In genomic region chr2:72923833-72924352, GRCh38 we compare ENCODE assay signal across 15 cellular contexts. TPM values are rescaled to one million over a fixed set of nuclear protein-coding genes. Genes with fewer than 3 reads are reported as not detected.
A peak's percentile ranks its signal among the peaks of the same experiment; 100 is the strongest.
DNase-seq lines count a peak whose midpoint lies in the region; ATAC-seq and TF ChIP-seq lines count a peak whose summit lies in the region.
"Had no signal": no experiment of that assay in that cellular context is flagged by ENCODE, and none has a peak within 500 bp of the region (broad histone marks: within the 10 kb centered on the region; RNA-seq: fewer than 3 reads in every experiment).

No MANE protein-coding gene starts in this region.

- no peak overlapping the region for H3K4me3 ChIP-seq in mesenchymal stem cell (ENCODE audit: insufficient read depth in 1 of 2, low read depth in 1 of 2, low read length in 2 of 2)
- H3K4me3 ChIP-seq in naive thymus-derived CD4-positive, alpha-beta T cell (ENCODE audit: low read length): no peak overlapping the region
- no peak overlapping the region for H3K4me3 ChIP-seq in gastroesophageal sphincter
- H3K4me3 ChIP-seq: GM23248, upper lobe of left lung had no signal

- H3K9me3 Mint-ChIP-seq in activated naive CD8-positive, alpha-beta T cell treated with anti-CD3 and anti-CD28 coated beads, Interleukin-2, amount 10 ng/mL, durations not matched to agents 7 days and 5 days: no peaks in the 10 kb centered on the region
- H3K9me3 Mint-ChIP-seq in activated naive CD8-positive, alpha-beta T cell treated with anti-CD3 and anti-CD28 coated beads, Interleukin-2, amount 50 U/mL, for 24 hours: no peaks in the 10 kb centered on the region
- peaks cover 0 to 4% (median 0%) of the 10 kb centered on the region in 5 experiments for H3K9me3 Mint-ChIP-seq in brain
- H3K9me3 Mint-ChIP-seq in type B pancreatic cell: no peaks in the 10 kb centered on the region
- peaks cover 0 to 3% (median 0%) of the 10 kb centered on the region in 11 donors for H3K9me3 Mint-ChIP-seq in naive thymus-derived CD4-positive, alpha-beta T cell

- no peak overlapping the region for H3K18ac ChIP-seq in mesenchymal stem cell (ENCODE audit: low read depth in 1 of 2, low read length in 2 of 2)

- peak overlapping the region; percentile 4 for H3K4me2 ChIP-seq in mesenchymal stem cell (ENCODE audit: low read length, poor library complexity, severe bottlenecking)

- CTCF ChIA-PET in naive thymus-derived CD4-positive, alpha-beta T cell (lab: Charles Lee): no interaction called here

- H3K27ac Mint-ChIP-seq in activated naive CD8-positive, alpha-beta T cell treated with anti-CD3 and anti-CD28 coated beads, Interleukin-2, amount 10 ng/mL, durations not matched to agents 7 days and 5 days: no peak overlapping the region
- no peak overlapping the region for H3K27ac Mint-ChIP-seq in activated naive CD8-positive, alpha-beta T cell treated with anti-CD3 and anti-CD28 coated beads, Interleukin-2, amount 50 U/mL, for 24 hours
- H3K27ac Mint-ChIP-seq in brain: peak overlapping the region in 2 of 5 experiments; percentile 53 to 98
- no peak overlapping the region for H3K27ac Mint-ChIP-seq in type B pancreatic cell
- no peak overlapping the region for H3K27ac Mint-ChIP-seq in naive thymus-derived CD4-positive, alpha-beta T cell
- H3K27ac Mint-ChIP-seq: activated CD4-positive, alpha-beta T cell treated with anti-CD3 and anti-CD28 coated beads for 36 hours had no signal

- 20% methylated on average over 36 of the region's 36 CpGs for WGBS in mesenchymal stem cell
- WGBS in gastroesophageal sphincter (ENCODE audit: low coverage in 1 of 2), 2 donors: no CpG with 5 or more reads among the region's 36 CpGs

- no peak for TF ChIP-seq CTCF in brain (conservative IDR thresholded peaks at IDR 0.05)
- TF ChIP-seq CTCF in type B pancreatic cell (conservative IDR thresholded peaks at IDR 0.05): no peak
- no peak for TF ChIP-seq CTCF in gastroesophageal sphincter (IDR thresholded peaks at IDR 0.05)

- no peak overlapping the region for H2AK5ac ChIP-seq in mesenchymal stem cell (ENCODE audit: low read length, severe bottlenecking)

- POLR2A ChIA-PET in activated naive CD8-positive, alpha-beta T cell treated with anti-CD3 and anti-CD28 coated beads, Interleukin-2, amount 10 ng/mL, durations not matched to agents 7 days and 5 days (lab: Charles Lee): no interaction called here
- POLR2A ChIA-PET in naive thymus-derived CD4-positive, alpha-beta T cell (lab: Charles Lee): no interaction called here

- H3K36me3 ChIP-seq in mesenchymal stem cell (ENCODE audit: control insufficient read depth in 1 of 2, insufficient read depth in 2 of 2, low read depth in 1 of 2, low read length in 2 of 2) (no peaks in the 10 kb centered on the region), gastroesophageal sphincter (no peaks in the 10 kb centered on the region)
- H3K36me3 ChIP-seq in naive thymus-derived CD4-positive, alpha-beta T cell (ENCODE audit: control insufficient read depth in 2 of 3, insufficient read depth in 3 of 3, low read length in 3 of 3): no peaks in the 10 kb centered on the region
- H3K36me3 ChIP-seq: upper lobe of left lung had no signal

- H3K27me3 ChIP-seq in mesenchymal stem cell (ENCODE audit: control insufficient read depth in 1 of 2, insufficient read depth in 1 of 2, low read length in 2 of 2): peaks cover 97 to 100% of the 10 kb centered on the region in 2 experiments
- H3K27me3 ChIP-seq in naive thymus-derived CD4-positive, alpha-beta T cell (ENCODE audit: control insufficient read depth in 2 of 2, insufficient read depth in 2 of 2, low read length in 2 of 2): peaks cover 10 to 37% of the 10 kb centered on the region in 2 donors
- H3K27me3 ChIP-seq in gastroesophageal sphincter: peaks cover 100% of the 10 kb centered on the region

- no peak overlapping the region for H4K8ac ChIP-seq in mesenchymal stem cell (ENCODE audit: low read length)

- no peak overlapping the region for H2BK12ac ChIP-seq in mesenchymal stem cell (ENCODE audit: low read length in 2 of 2)

- TF ChIP-seq POLR2A in gastroesophageal sphincter (IDR thresholded peaks at IDR 0.05): no peak

- no peak for TF ChIP-seq EP300 in gastroesophageal sphincter (IDR thresholded peaks at IDR 0.05)

- no peak overlapping the region for H2BK120ac ChIP-seq in mesenchymal stem cell (ENCODE audit: low read depth, low read length)

- H3K9me3 ChIP-seq in mesenchymal stem cell (ENCODE audit: control insufficient read depth, low read length): peaks cover 6% of the 10 kb centered on the region
- no peaks in the 10 kb centered on the region for H3K9me3 ChIP-seq in naive thymus-derived CD4-positive, alpha-beta T cell (ENCODE audit: control insufficient read depth in 2 of 3, low read length in 3 of 3)
- H3K9me3 ChIP-seq in gastroesophageal sphincter: no peaks in the 10 kb centered on the region
- H3K9me3 ChIP-seq: upper lobe of left lung had no signal

- H2BK15ac ChIP-seq in mesenchymal stem cell (ENCODE audit: low read depth, poor library complexity, severe bottlenecking): no peak overlapping the region

- H3K23ac ChIP-seq in mesenchymal stem cell (ENCODE audit: low read length in 2 of 2): no peak overlapping the region

- H3K4ac ChIP-seq in mesenchymal stem cell (ENCODE audit: low read depth in 1 of 2, low read length in 2 of 2): no peak overlapping the region

- H2AFZ ChIP-seq in mesenchymal stem cell (ENCODE audit: low read depth, low read length): no peak overlapping the region
- H2AFZ ChIP-seq: GM23248 had no signal

- no peak overlapping the region for H2BK5ac ChIP-seq in mesenchymal stem cell (ENCODE audit: low read depth, low read length, poor library complexity, severe bottlenecking)

- no peaks in the 10 kb centered on the region for H3K36me3 Mint-ChIP-seq in activated naive CD8-positive, alpha-beta T cell treated with anti-CD3 and anti-CD28 coated beads, Interleukin-2, amount 10 ng/mL, durations not matched to agents 7 days and 5 days
- H3K36me3 Mint-ChIP-seq in activated naive CD8-positive, alpha-beta T cell treated with anti-CD3 and anti-CD28 coated beads, Interleukin-2, amount 50 U/mL, for 24 hours (ENCODE audit: low read depth): no peaks in the 10 kb centered on the region
- no peaks in the 10 kb centered on the region for H3K36me3 Mint-ChIP-seq in brain
- H3K36me3 Mint-ChIP-seq in type B pancreatic cell: no peaks in the 10 kb centered on the region
- no peaks in the 10 kb centered on the region for H3K36me3 Mint-ChIP-seq in naive thymus-derived CD4-positive, alpha-beta T cell

- H3K27me3 Mint-ChIP-seq in activated naive CD8-positive, alpha-beta T cell treated with anti-CD3 and anti-CD28 coated beads, Interleukin-2, amount 10 ng/mL, durations not matched to agents 7 days and 5 days: peaks cover 62% of the 10 kb centered on the region
- H3K27me3 Mint-ChIP-seq in activated naive CD8-positive, alpha-beta T cell treated with anti-CD3 and anti-CD28 coated beads, Interleukin-2, amount 50 U/mL, for 24 hours: peaks cover 56% of the 10 kb centered on the region
- peaks cover 53% of the 10 kb centered on the region for H3K27me3 Mint-ChIP-seq in brain
- peaks cover 53% of the 10 kb centered on the region for H3K27me3 Mint-ChIP-seq in type B pancreatic cell
- peaks cover 33 to 63% (median 41%) of the 10 kb centered on the region in 5 donors for H3K27me3 Mint-ChIP-seq in naive thymus-derived CD4-positive, alpha-beta T cell

- no peak overlapping the region for H3K14ac ChIP-seq in mesenchymal stem cell (ENCODE audit: low read length in 2 of 2)

- no peak for DNase-seq in activated naive CD8-positive, alpha-beta T cell treated with anti-CD3 and anti-CD28 coated beads, Interleukin-2, amount 10 ng/mL, durations not matched to agents 7 days and 5 days
- DNase-seq in activated naive CD8-positive, alpha-beta T cell treated with anti-CD3 and anti-CD28 coated beads, Interleukin-2, amount 50 U/mL, for 24 hours: no peak
- DNase-seq in mesenchymal stem cell (no peak), type B pancreatic cell (ENCODE audit: extremely low spot score, unreplicated experiment) (peak; percentile 43), H4 (ENCODE audit: low spot score) (no peak)
- no peak for DNase-seq in naive thymus-derived CD4-positive, alpha-beta T cell
- DNase-seq: activated gamma-delta T cell treated with Interleukin-2 at 50 U/mL for 16 hours, NCI-H69 had no signal

- H3K4me1 Mint-ChIP-seq in activated naive CD8-positive, alpha-beta T cell treated with anti-CD3 and anti-CD28 coated beads, Interleukin-2, amount 10 ng/mL, durations not matched to agents 7 days and 5 days: peaks cover 16% of the 10 kb centered on the region
- H3K4me1 Mint-ChIP-seq in activated naive CD8-positive, alpha-beta T cell treated with anti-CD3 and anti-CD28 coated beads, Interleukin-2, amount 50 U/mL, for 24 hours: peaks cover 13% of the 10 kb centered on the region
- peaks cover 20% of the 10 kb centered on the region for H3K4me1 Mint-ChIP-seq in brain
- peaks cover 5% of the 10 kb centered on the region for H3K4me1 Mint-ChIP-seq in type B pancreatic cell (ENCODE audit: unreplicated experiment)
- H3K4me1 Mint-ChIP-seq in naive thymus-derived CD4-positive, alpha-beta T cell: peaks cover 0 to 17% (median 11%) of the 10 kb centered on the region in 7 donors

- no peak overlapping the region for H3K27ac ChIP-seq in mesenchymal stem cell (ENCODE audit: low read length, poor library complexity, severe bottlenecking)
- H3K27ac ChIP-seq in naive thymus-derived CD4-positive, alpha-beta T cell (ENCODE audit: low read depth, low read length): no peak overlapping the region
- H3K27ac ChIP-seq in gastroesophageal sphincter: no peak overlapping the region
- H3K27ac ChIP-seq: GM23248, upper lobe of left lung had no signal

- peaks cover 28% of the 10 kb centered on the region for H3K4me1 ChIP-seq in mesenchymal stem cell (ENCODE audit: control insufficient read depth, insufficient read depth, low read depth, low read length)
- peaks cover 0 to 6% of the 10 kb centered on the region in 2 donors for H3K4me1 ChIP-seq in naive thymus-derived CD4-positive, alpha-beta T cell (ENCODE audit: control insufficient read depth in 2 of 2, insufficient read depth in 2 of 2, low read length in 2 of 2)
- peaks cover 0 to 45% (median 20%) of the 10 kb centered on the region in 3 donors for H3K4me1 ChIP-seq in gastroesophageal sphincter

- intact Hi-C loops in naive thymus-derived CD4-positive, alpha-beta T cell (cut with micrococcal nuclease): no loop called here

- no peak for ATAC-seq in activated naive CD8-positive, alpha-beta T cell treated with anti-CD3 and anti-CD28 coated beads, Interleukin-2, amount 10 ng/mL, durations not matched to agents 7 days and 5 days (ENCODE audit: low read depth)
- no peak for ATAC-seq in activated naive CD8-positive, alpha-beta T cell treated with anti-CD3 and anti-CD28 coated beads, Interleukin-2, amount 50 U/mL, for 24 hours
- ATAC-seq in naive thymus-derived CD4-positive, alpha-beta T cell: no peak
- no peak for ATAC-seq in gastroesophageal sphincter

- H3K79me1 ChIP-seq in mesenchymal stem cell (replicated peaks; ENCODE audit: low read length, poor library complexity, severe bottlenecking): no peaks in the 10 kb centered on the region

- peak overlapping the region; percentile 65 for H3K4me3 Mint-ChIP-seq in activated naive CD8-positive, alpha-beta T cell treated with anti-CD3 and anti-CD28 coated beads, Interleukin-2, amount 10 ng/mL, durations not matched to agents 7 days and 5 days
- H3K4me3 Mint-ChIP-seq in activated naive CD8-positive, alpha-beta T cell treated with anti-CD3 and anti-CD28 coated beads, Interleukin-2, amount 50 U/mL, for 24 hours: no peak overlapping the region
- H3K4me3 Mint-ChIP-seq in brain (peak overlapping the region in 3 of 5 experiments; percentile 51 to 82 (median 68)), type B pancreatic cell (peak overlapping the region; percentile 69)
- H3K4me3 Mint-ChIP-seq in naive thymus-derived CD4-positive, alpha-beta T cell: peak overlapping the region in 3 of 10 donors; percentile 14 to 67 (median 36)
- H3K4me3 Mint-ChIP-seq: activated CD4-positive, alpha-beta T cell treated with anti-CD3 and anti-CD28 coated beads for 36 hours had no signal

- H4K91ac ChIP-seq in mesenchymal stem cell (ENCODE audit: low read length): no peak overlapping the region

- no peak overlapping the region for H3K9ac ChIP-seq in mesenchymal stem cell (ENCODE audit: low read length)
- H3K9ac ChIP-seq: GM23248 had no signal

RNA-seq across cellular contexts. Expression of gene EMX1, which starts 6.6 kb away (rescaled TPM):
- total RNA-seq in activated naive CD8-positive, alpha-beta T cell treated with anti-CD3 and anti-CD28 coated beads, Interleukin-2, amount 10 ng/mL, durations not matched to agents 7 days and 5 days: not detected
- 9.1 TPM for polyA plus RNA-seq in brain (ENCODE audit: insufficient read depth, low read depth, low replicate concordance)
- not detected for polyA plus RNA-seq in mesenchymal stem cell (2013, experiment 1 of 2)
- polyA plus RNA-seq in mesenchymal stem cell (2013, experiment 2 of 2): not detected
- total RNA-seq in type B pancreatic cell (ENCODE audit: low replicate concordance) (0.71 and 0.97 TPM in 2 replicates), gastroesophageal sphincter (under 1 TPM in 1 of 4 donors, not detected in 3; 0.15 TPM)
- not detected for total RNA-seq in naive thymus-derived CD4-positive, alpha-beta T cell
- not detected for polyA plus RNA-seq in naive thymus-derived CD4-positive, alpha-beta T cell
- total RNA-seq in H4 (2014; rRNA removed; shearing (Covaris generic)): not detected in 2 replicates
- total RNA-seq: activated CD4-positive, alpha-beta T cell treated with anti-CD3 and anti-CD28 coated beads for 36 hours; GM23248; right cardiac atrium; SK-MEL-5; upper lobe of left lung had no signal
- polyA plus RNA-seq: GM23248 had no signal

RNA-seq across cellular contexts. Expression of gene SPR, which starts 36.7 kb away (rescaled TPM):
- under 1 TPM; 0.60 to 0.80 TPM for total RNA-seq in activated naive CD8-positive, alpha-beta T cell treated with anti-CD3 and anti-CD28 coated beads, Interleukin-2, amount 10 ng/mL, durations not matched to agents 7 days and 5 days
- polyA plus RNA-seq in brain (ENCODE audit: insufficient read depth, low read depth, low replicate concordance): 7.1 TPM
- 10.7 TPM for polyA plus RNA-seq in mesenchymal stem cell (2013, experiment 1 of 2)
- 10.3 TPM for polyA plus RNA-seq in mesenchymal stem cell (2013, experiment 2 of 2)
- total RNA-seq in type B pancreatic cell (ENCODE audit: low replicate concordance) (12.4 and 16.0 TPM in 2 replicates), gastroesophageal sphincter (10 to 100 TPM; 26.1 to 48.5 (median 39.4) TPM)
- 1 to 10 TPM in 2 of 5 experiments, under 1 TPM in 2, not detected in 1; 0.24 to 2.3 (median 0.98) TPM for total RNA-seq in naive thymus-derived CD4-positive, alpha-beta T cell
- polyA plus RNA-seq in naive thymus-derived CD4-positive, alpha-beta T cell: 1 to 10 TPM in 1 of 2 donors, not detected in 1; 1.0 TPM
- total RNA-seq in H4 (2014; rRNA removed; shearing (Covaris generic)): 47.6 and 52.5 TPM in 2 replicates
